In the genomic region with DNA sequence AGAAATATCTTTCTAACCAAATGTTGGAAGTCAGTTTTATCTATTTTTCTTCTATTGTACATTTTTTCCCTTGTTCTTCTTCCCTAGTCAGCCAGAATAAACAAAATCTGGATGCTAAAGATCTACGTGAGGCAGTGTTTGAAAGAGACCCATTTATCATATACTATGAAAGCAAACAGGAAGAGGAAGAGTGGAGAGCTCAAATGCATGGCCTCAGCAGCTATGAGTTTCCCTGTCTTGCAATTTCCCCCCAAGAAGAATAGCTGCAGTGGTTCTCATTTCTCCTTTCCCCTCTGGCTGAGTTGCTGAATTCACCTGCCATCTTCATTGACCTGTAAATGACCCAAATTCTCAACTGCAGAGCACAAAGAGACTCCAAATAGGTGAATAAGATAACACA, we compare ENCODE assay signal across 24 cellular contexts.
"Had no signal": no experiment of that assay in that cellular context is flagged by ENCODE, and none has a peak within 500 bp of the region (broad histone marks: within the 10 kb centered on the region; RNA-seq: fewer than 3 reads in every experiment).

No MANE protein-coding gene starts in this region.

- H3K36me3 ChIP-seq: heart left ventricle, spleen had no signal

- H3K27ac ChIP-seq: coronary artery, parathyroid adenoma, psoas muscle, spleen had no signal

- H3K4me1 ChIP-seq: parathyroid adenoma, psoas muscle, spleen had no signal

- H3K27me3 ChIP-seq: dorsolateral prefrontal cortex, heart left ventricle, spleen had no signal

- H3K9me3 ChIP-seq: psoas muscle had no signal

- DNase-seq: dorsolateral prefrontal cortex; effector memory CD4-positive, alpha-beta T cell; heart left ventricle; hippocampal formation; left colon; left ventricle myocardium superior; mesenchymal stem cell; midbrain; occipital lobe; psoas muscle; retina; spleen; stimulated activated CD4-positive, alpha-beta T cell treated with anti-CD3 and anti-CD28 coated beads, Interleukin-2, amount 100 ng/mL, for 24 hours; stimulated activated CD4-positive, alpha-beta T cell treated with anti-CD3 and anti-CD28 coated beads, Interleukin-4, amount 100 ng/mL, for 4 hours; stimulated activated naive B cell treated with anti-CD40 and anti-IgM and Interleukin-4, amounts not matched to agents 10 μg/mL and 1 μg/mL and 100 μg/mL, for 72 hours; stimulated activated naive CD8-positive, alpha-beta T cell treated with anti-CD3 and anti-CD28 coated beads, Interleukin-15, amount 100 ng/mL, for 72 hours; substantia nigra; trophoblast cell had no signal

- ATAC-seq: esophagus mucosa; heart left ventricle; left colon; left ventricle myocardium superior; natural killer cell treated with Interleukin-12 subunit alpha and Interleukin-12 subunit beta and Interleukin-15 and Interleukin-18, amount 100 ng/mL, for 72 hours; psoas muscle; sciatic nerve; stimulated activated naive B cell treated with anti-CD40 and anti-IgM and Interleukin-4, amounts not matched to agents 10 μg/mL and 1 μg/mL and 100 μg/mL, for 72 hours; stimulated activated naive CD8-positive, alpha-beta T cell treated with anti-CD3 and anti-CD28 coated beads, Interleukin-15, amount 100 ng/mL, for 72 hours had no signal

- H3K4me3 ChIP-seq: coronary artery, dorsolateral prefrontal cortex, heart left ventricle, lung, psoas muscle, spleen had no signal
